9 cellular contexts compared by ENCODE assay signal in the genomic region with DNA sequence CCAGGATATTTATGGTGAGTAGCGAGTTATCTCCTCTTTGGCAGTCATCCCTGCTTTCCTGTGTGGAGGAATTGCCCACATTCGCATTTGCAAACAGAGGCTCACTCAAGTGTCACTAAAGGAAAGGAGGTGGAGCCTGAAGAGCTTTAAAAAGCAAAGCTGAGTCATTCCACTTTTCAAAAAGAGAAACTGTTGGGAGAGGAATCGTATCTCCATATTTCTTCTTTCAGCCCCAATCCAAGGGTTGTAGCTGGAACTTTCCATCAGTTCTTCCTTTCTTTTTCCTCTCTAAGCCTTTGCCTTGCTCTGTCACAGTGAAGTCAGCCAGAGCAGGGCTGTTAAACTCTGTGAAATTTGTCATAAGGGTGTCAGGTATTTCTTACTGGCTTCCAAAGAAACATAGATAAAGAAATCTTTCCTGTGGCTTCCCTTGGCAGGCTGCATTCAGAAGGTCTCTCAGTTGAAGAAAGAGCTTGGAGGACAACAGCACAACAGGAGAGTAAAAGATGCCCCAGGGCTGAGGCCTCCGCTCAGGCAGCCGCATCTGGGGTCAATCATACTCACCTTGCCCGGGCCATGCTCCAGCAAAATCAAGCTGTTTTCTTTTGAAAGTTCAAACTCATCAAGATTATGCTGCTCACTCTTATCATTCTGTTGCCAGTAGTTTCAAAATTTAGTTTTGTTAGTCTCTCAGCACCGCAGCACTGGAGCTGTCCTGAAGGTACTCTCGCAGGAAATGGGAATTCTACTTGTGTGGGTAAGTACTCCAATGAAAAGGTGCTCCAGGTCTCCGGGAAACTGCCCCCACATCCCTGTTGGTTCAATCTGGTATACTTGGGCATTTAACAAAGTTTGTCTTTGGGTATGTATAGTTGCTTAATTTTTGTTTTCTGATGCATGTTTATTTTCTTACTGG. TPM values are rescaled to one million over a fixed set of nuclear protein-coding genes. Genes with fewer than 3 reads are reported as not detected.
DNase-seq lines count a peak whose midpoint lies in the region; ATAC-seq lines count a peak whose summit lies in the region.
"Had no signal": no experiment of that assay in that cellular context is flagged by ENCODE, and none has a peak within 500 bp of the region (broad histone marks: within the 10 kb centered on the region; RNA-seq: fewer than 3 reads in every experiment).

A gene (plus strand): TSS at position 178 of the 916 bp plus-strand sequence. CDS start 453 bp downstream, at position 631.

- H3K4me1 ChIP-seq in SJSA1 (replicated peaks), result peaks cover 8% of the 10 kb centered on the region

- no peak within 1 kb of the TSS for H3K4me3 ChIP-seq in SJSA1

- peak; percentile 52 for ATAC-seq in GM21447 (IDR thresholded peaks at IDR 0.05; ENCODE audit: unreplicated experiment)
- peak; percentile 30 for ATAC-seq in sciatic nerve
- ATAC-seq in GM19452 (IDR thresholded peaks at IDR 0.05; ENCODE audit: unreplicated experiment), result no peak
- ATAC-seq in GM19455 (IDR thresholded peaks at IDR 0.05; ENCODE audit: unreplicated experiment), result no peak

- peak in 1 of 2 experiments; percentile 20 for DNase-seq in SJSA1 (ENCODE audit: low read depth in 1 of 2, low spot score in 2 of 2)
- DNase-seq in cardiac septum (ENCODE audit: low spot score), result no peak
- DNase-seq in sciatic nerve (ENCODE audit: low spot score), result no peak
- DNase-seq in GOT3 (lab: John Stamatoyannopoulos, UW), result no peak
- DNase-seq in SKM-1 treated with dmso at 0.1 percent for 144 hours (lab: John Stamatoyannopoulos, UW; ENCODE audit: unreplicated experiment), result no peak
- DNase-seq: NCI-H1092 had no signal

- no peaks in the 10 kb centered on the region for H3K27me3 ChIP-seq in SJSA1 (replicated peaks)

- H3K36me3 ChIP-seq in SJSA1, result no peaks in the 10 kb centered on the region

- intact Hi-C loops in cardiac septum (cut with DNase I), result no loop called here
- intact Hi-C loops in sciatic nerve (cut with DNase I), result no loop called here

- no peaks in the 10 kb centered on the region for H3K9me3 ChIP-seq in SJSA1 (replicated peaks)

- H3K27ac ChIP-seq in SJSA1, result peak within 1 kb of the TSS; percentile 53

RNA-seq across cellular contexts. Expression of the gene that starts here (rescaled TPM):
- total RNA-seq in SJSA1 (2014; rRNA removed; shearing (Covaris generic)), result 9.6 and 28.0 TPM in 2 replicates
- total RNA-seq in cardiac septum (11.7 TPM), sciatic nerve (0.85 TPM)

Comparison
In these comparisons a context has a peak if more than half of its experiments do, and no peak if none do; other contexts are left out.
1. Peak in ATAC-seq in sciatic nerve; RNA of the gene not detected or under 1 TPM.